8 cellular contexts compared by ENCODE assay signal in genomic region chrX:120468825-120469525, GRCh38. TPM values are rescaled to one million over a fixed set of nuclear protein-coding genes. Genes with fewer than 3 reads are reported as not detected.
DNase-seq lines count a peak whose midpoint lies in the region; ATAC-seq and TF ChIP-seq lines count a peak whose summit lies in the region.

LAMP2 (minus strand) TSS chrX:120469296; CDS start chrX:120469169, 127 bp downstream.

- DNase-seq in DMS153 treated with DMSO at 0.1 percent for 48 hours (lab: John Stamatoyannopoulos, UW; ENCODE audit: unreplicated experiment), result peak; percentile 84
- peak; percentile 79 for DNase-seq in Jurkat, Clone E6-1 (ENCODE audit: low read depth, low spot score)
- DNase-seq in PC-3, result peak; percentile 89
- peak; percentile 74 for DNase-seq in activated T-cell treated with anti-CD3 and anti-CD28 coated beads for 48 hours (ENCODE audit: low read depth)
- DNase-seq in epithelial cell of prostate (ENCODE audit: low read depth, low spot score), result no peak
- peak; percentile 90 for DNase-seq in mucosa of gallbladder (ENCODE audit: low spot score)
- DNase-seq in stimulated activated CD8-positive, alpha-beta memory T cell treated with anti-CD3 and anti-CD28 coated beads, Interleukin-4, amount 100 ng/mL, for 24 hours (ENCODE audit: low read depth), result peak; percentile 73

- H4K20me1 ChIP-seq in PC-3 (ENCODE audit: low read length), result no peaks in the 10 kb centered on the region

- TF ChIP-seq CTCF in PC-3 (conservative IDR thresholded peaks at IDR 0.05; ENCODE audit: low read depth, low read length), result no peak

- peaks cover 51% of the 10 kb centered on the region for H3K79me2 ChIP-seq in PC-3 (ENCODE audit: low read length)

- H3K4me1 ChIP-seq in PC-3 (ENCODE audit: insufficient read depth, low read length), result peaks cover 12% of the 10 kb centered on the region; the same call in 1 of the 2 replicates

- peak within 1 kb of the TSS; percentile 74 for H3K4me3 ChIP-seq in Jurkat, Clone E6-1 (ENCODE audit: low read length)
- peak within 1 kb of the TSS; percentile 87 for H3K4me3 ChIP-seq in PC-3 (ENCODE audit: low read length)

- BruUV-seq in PC-3 (replicated peaks; lab: Mats Ljungman, UMichigan), result TSS peak; percentile 73

- POLR2A ChIA-PET in PC-3 (lab: Charles Lee; ENCODE audit: unreplicated experiment), result no interaction called here

- H3K4me2 ChIP-seq in PC-3 (ENCODE audit: low read length), result peak within 1 kb of the TSS; percentile 91

- peak within 1 kb of the TSS; percentile 70 for H3K27ac ChIP-seq in PC-3 (ENCODE audit: low read length)
- peak within 1 kb of the TSS; percentile 81 for H3K27ac ChIP-seq in epithelial cell of prostate

- H3K36me3 ChIP-seq in PC-3 (ENCODE audit: low read depth, low read length), result no peaks in the 10 kb centered on the region

- H3K9me3 ChIP-seq in PC-3 (ENCODE audit: low read length), result no peaks in the 10 kb centered on the region

- peak within 1 kb of the TSS; percentile 80 for H3K9ac ChIP-seq in PC-3 (ENCODE audit: low read length)

- peak within 1 kb of the TSS; percentile 68; the same call in 1 of the 2 replicates for H2AFZ ChIP-seq in PC-3 (ENCODE audit: low read length)

- H3F3A ChIP-seq in PC-3 (ENCODE audit: low read length, unreplicated experiment), result no peaks in the 10 kb centered on the region

- no peaks in the 10 kb centered on the region for H3K9me2 ChIP-seq in PC-3 (replicated peaks; ENCODE audit: low read length)

- ATAC-seq in GM21717 (IDR thresholded peaks at IDR 0.05; ENCODE audit: unreplicated experiment), result peak; percentile 97
- ATAC-seq in PC-3, result peak; percentile 90

- intact Hi-C loops in PC-3 (cut with micrococcal nuclease), result loop anchor here (1.0 kb wide), 2 partner anchors 11 to 17 kb away; no protein-coding TSS in a partner anchor

- H3K27me3 ChIP-seq in PC-3 (ENCODE audit: low read length), result no peaks in the 10 kb centered on the region

- CTCF ChIA-PET in PC-3 (lab: Charles Lee), result no interaction called here

RNA-seq across cellular contexts. Expression of gene LAMP2, which starts in this region (rescaled TPM):
- polyA plus RNA-seq in Jurkat, Clone E6-1 (2012; ENCODE audit: insufficient read depth, insufficient read length), result 30.5 TPM
- total RNA-seq in PC-3 (2014; rRNA removed), result 51.5 and 53.8 TPM in 2 replicates
- 328 TPM for total RNA-seq in mucosa of gallbladder
